Comparison of ENCODE assay signal across 15 cellular contexts in the genomic region with DNA sequence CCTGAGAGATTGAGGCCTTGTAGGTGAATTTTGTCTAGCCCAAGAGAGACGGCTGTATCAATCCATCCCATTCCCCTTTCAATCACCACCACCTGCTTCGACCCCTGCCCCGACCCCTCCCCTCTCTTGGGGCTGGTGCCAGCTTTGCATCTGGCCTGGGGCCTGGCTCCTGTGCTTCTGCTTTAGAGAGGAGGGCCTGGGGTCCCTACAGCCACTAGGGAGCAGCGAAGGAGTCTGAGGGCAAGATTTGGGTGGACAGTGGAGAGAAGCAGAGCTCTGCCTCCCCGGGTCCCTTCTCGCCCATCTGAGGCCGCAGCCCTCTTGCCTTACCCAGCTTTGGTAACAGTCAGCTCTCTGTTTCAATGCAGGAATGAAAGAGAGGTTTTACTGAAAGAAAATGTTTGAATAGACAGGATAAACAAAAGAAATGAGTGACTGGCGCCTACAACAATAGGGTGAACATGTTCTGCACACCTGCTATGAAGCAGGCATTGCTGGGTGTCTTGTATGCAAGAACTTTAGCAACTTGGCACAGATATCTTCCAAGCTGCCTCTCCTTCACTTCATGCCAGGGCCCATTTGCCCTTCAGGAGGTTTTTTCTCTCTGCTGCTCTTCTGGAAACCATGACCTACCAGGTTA. TPM values are rescaled to one million over a fixed set of nuclear protein-coding genes. Genes with fewer than 3 reads are reported as not detected.
DNase-seq lines count a peak whose midpoint lies in the region; ATAC-seq and TF ChIP-seq lines count a peak whose summit lies in the region.
"Had no signal": no experiment of that assay in that cellular context is flagged by ENCODE, and none has a peak within 500 bp of the region (broad histone marks: within the 10 kb centered on the region; RNA-seq: fewer than 3 reads in every experiment).

No MANE protein-coding gene starts in this region.

- CTCF ChIA-PET in SK-N-SH (lab: Yijun Ruan, JAX), result interaction anchor here (1.7 kb wide), 1 partner anchor 171 kb away, joined by 4 read pairs; no protein-coding TSS in a partner anchor

- no peaks in the 10 kb centered on the region for H3K79me2 ChIP-seq in SK-N-SH (ENCODE audit: insufficient read depth)

- no peak overlapping the region for H3K4me3 Mint-ChIP-seq in dendritic cell treated with granulocyte-macrophage colony-stimulating factor and Interleukin-4, amounts not matched to agents 40 ng/mL and 50 ng/mL, for 4 days
- H3K4me3 Mint-ChIP-seq: CD4-positive, alpha-beta memory T cell; T-helper 1 cell treated with Interleukin-12 subunit alpha and Interleukin-12 subunit beta and Interleukin-4 antibody, amounts not matched to agents 30 μg/mL and 1 μg/mL, for 36 hours had no signal

- H3K27ac ChIP-seq in SK-N-SH (ENCODE audit: low read depth in 2 of 2, low read length in 1 of 2), result no peak overlapping the region

- no peaks in the 10 kb centered on the region for H3K4me1 ChIP-seq in SK-N-SH (ENCODE audit: control insufficient read depth in 1 of 2, insufficient read depth in 2 of 2, low read depth in 1 of 2, low read length in 1 of 2)

- no peak for ATAC-seq in SK-N-SH treated with all-trans-retinoic acid at 6 μM for 48 hours
- ATAC-seq in GM18909 (IDR thresholded peaks at IDR 0.05; ENCODE audit: poor library complexity, unreplicated experiment), result no peak
- ATAC-seq: HCT116 had no signal

- intact Hi-C loops in dendritic cell treated with granulocyte-macrophage colony-stimulating factor and Interleukin-4, amounts not matched to agents 40 ng/mL and 50 ng/mL, for 4 days (cut with micrococcal nuclease), result no loop called here

- peak overlapping the region; percentile 78 for H3K27ac Mint-ChIP-seq in dendritic cell treated with granulocyte-macrophage colony-stimulating factor and Interleukin-4, amounts not matched to agents 40 ng/mL and 50 ng/mL, for 4 days
- H3K27ac Mint-ChIP-seq: T-helper 1 cell treated with Interleukin-12 subunit alpha and Interleukin-12 subunit beta and Interleukin-4 antibody, amounts not matched to agents 30 μg/mL and 1 μg/mL, for 36 hours had no signal

- no peaks in the 10 kb centered on the region for H3K9me2 ChIP-seq in SK-N-SH

- DNase-seq in SK-N-SH, result peak; percentile 38
- peak; percentile 29 for DNase-seq in NCI-H146 (lab: John Stamatoyannopoulos, UW)
- no peak for DNase-seq in H4 (ENCODE audit: low spot score)
- no peak for DNase-seq in COLO829 (ENCODE audit: low spot score)
- DNase-seq: ACHN; CD4-positive, alpha-beta memory T cell; IMR-90; NCI-H1694 treated with DMSO at 0.1 percent for 48 hours; NCI-H2171 treated with DMSO at 0.1 percent for 48 hours; NCI-H524 had no signal

- no peaks in the 10 kb centered on the region for H3K27me3 Mint-ChIP-seq in dendritic cell treated with granulocyte-macrophage colony-stimulating factor and Interleukin-4, amounts not matched to agents 40 ng/mL and 50 ng/mL, for 4 days

- peaks cover 23% of the 10 kb centered on the region for H3K4me1 Mint-ChIP-seq in dendritic cell treated with granulocyte-macrophage colony-stimulating factor and Interleukin-4, amounts not matched to agents 40 ng/mL and 50 ng/mL, for 4 days (ENCODE audit: low read depth)
- H3K4me1 Mint-ChIP-seq: CD4-positive, alpha-beta memory T cell had no signal

- 67% methylated on average over 7 of the region's 8 CpGs for WGBS in SK-N-SH (ENCODE audit: low lambda C conversion rate)

- H3K36me3 ChIP-seq in SK-N-SH (replicated peaks in 1 of 2; ENCODE audit: control insufficient read depth in 1 of 2, insufficient read depth in 2 of 2, low read length in 1 of 2), result no peaks in the 10 kb centered on the region

- H3K36me3 Mint-ChIP-seq in dendritic cell treated with granulocyte-macrophage colony-stimulating factor and Interleukin-4, amounts not matched to agents 40 ng/mL and 50 ng/mL, for 4 days (ENCODE audit: low read depth), result no peaks in the 10 kb centered on the region
- H3K36me3 Mint-ChIP-seq: CD4-positive, alpha-beta memory T cell had no signal

- no peaks in the 10 kb centered on the region for H3F3A ChIP-seq in SK-N-SH (replicated peaks; ENCODE audit: insufficient read depth)

- H3K9ac ChIP-seq in SK-N-SH, result no peak overlapping the region

- no peaks in the 10 kb centered on the region for H3K27me3 ChIP-seq in SK-N-SH (ENCODE audit: insufficient read depth)

- no peak for TF ChIP-seq EP300 in SK-N-SH (IDR thresholded peaks at IDR 0.05; ENCODE audit: borderline replicate concordance in 1 of 2, low read depth in 1 of 2, low read length in 1 of 2)

- H4K20me1 ChIP-seq in SK-N-SH (ENCODE audit: insufficient read depth), result no peaks in the 10 kb centered on the region

- TF ChIP-seq CTCF in SK-N-SH (IDR thresholded peaks at IDR 0.05), result no peak

- no peak for TF ChIP-seq RAD21 in SK-N-SH (IDR thresholded peaks at IDR 0.05; ENCODE audit: low read length)

- H3K9me3 Mint-ChIP-seq in dendritic cell treated with granulocyte-macrophage colony-stimulating factor and Interleukin-4, amounts not matched to agents 40 ng/mL and 50 ng/mL, for 4 days, result no peaks in the 10 kb centered on the region
- H3K9me3 Mint-ChIP-seq: CD4-positive, alpha-beta memory T cell; T-helper 1 cell treated with Interleukin-12 subunit alpha and Interleukin-12 subunit beta and Interleukin-4 antibody, amounts not matched to agents 30 μg/mL and 1 μg/mL, for 36 hours had no signal

- no peak overlapping the region for H3K4me2 ChIP-seq in SK-N-SH

- POLR2A ChIA-PET in SK-N-SH (lab: Yijun Ruan, JAX), result no interaction called here

- no peaks in the 10 kb centered on the region for H3K9me3 ChIP-seq in SK-N-SH

- H2AFZ ChIP-seq in SK-N-SH (ENCODE audit: low read depth), result no peak overlapping the region

- H3K4me3 ChIP-seq in SK-N-SH (ENCODE audit: low read depth in 2 of 2, low read length in 1 of 2), result no peak overlapping the region

TF ChIP-seq in SK-N-SH, 30 proteins besides CTCF, POLR2A, EP300 and RAD21 (continues in another document):
- TF ChIP-seq, protein P1, sequence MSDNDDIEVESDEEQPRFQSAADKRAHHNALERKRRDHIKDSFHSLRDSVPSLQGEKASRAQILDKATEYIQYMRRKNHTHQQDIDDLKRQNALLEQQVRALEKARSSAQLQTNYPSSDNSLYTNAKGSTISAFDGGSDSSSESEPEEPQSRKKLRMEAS (IDR thresholded peaks at IDR 0.05; ENCODE audit: low read depth), result no peak
- no peak for TF ChIP-seq FOSL2 (IDR thresholded peaks at IDR 0.05; ENCODE audit: borderline replicate concordance, low read depth)
- no peak for TF ChIP-seq ELF1 (IDR thresholded peaks at IDR 0.05)
- TF ChIP-seq RXRA (IDR thresholded peaks at IDR 0.05; ENCODE audit: borderline replicate concordance, low read depth), result no peak

TF ChIP-seq in SK-N-SH treated with all-trans-retinoic acid at 6 μM for 48 hours, 23 proteins besides CTCF, POLR2A, EP300 and RAD21 (continues in another document):
- TF ChIP-seq ZFP30 (CRISPR knock-in tag; IDR thresholded peaks at IDR 0.05), result no peak
- TF ChIP-seq SNAI2 (CRISPR knock-in tag; IDR thresholded peaks at IDR 0.05), result no peak
- TF ChIP-seq ZNF8 (CRISPR knock-in tag; IDR thresholded peaks at IDR 0.05), result no peak
- TF ChIP-seq ISL1 (CRISPR knock-in tag; IDR thresholded peaks at IDR 0.05), result no peak
- no peak for TF ChIP-seq BACH2 (CRISPR knock-in tag; IDR thresholded peaks at IDR 0.05; ENCODE audit: borderline replicate concordance)
- no peak for TF ChIP-seq ZFP3 (CRISPR knock-in tag; IDR thresholded peaks at IDR 0.05)
- TF ChIP-seq OSR1 (CRISPR knock-in tag; IDR thresholded peaks at IDR 0.05), result no peak
- no peak for TF ChIP-seq PPARA (CRISPR knock-in tag; IDR thresholded peaks at IDR 0.05; ENCODE audit: borderline replicate concordance)
- no peak for TF ChIP-seq ZNF565 (CRISPR knock-in tag; conservative IDR thresholded peaks at IDR 0.05; ENCODE audit: low read depth)
- TF ChIP-seq, protein P2, sequence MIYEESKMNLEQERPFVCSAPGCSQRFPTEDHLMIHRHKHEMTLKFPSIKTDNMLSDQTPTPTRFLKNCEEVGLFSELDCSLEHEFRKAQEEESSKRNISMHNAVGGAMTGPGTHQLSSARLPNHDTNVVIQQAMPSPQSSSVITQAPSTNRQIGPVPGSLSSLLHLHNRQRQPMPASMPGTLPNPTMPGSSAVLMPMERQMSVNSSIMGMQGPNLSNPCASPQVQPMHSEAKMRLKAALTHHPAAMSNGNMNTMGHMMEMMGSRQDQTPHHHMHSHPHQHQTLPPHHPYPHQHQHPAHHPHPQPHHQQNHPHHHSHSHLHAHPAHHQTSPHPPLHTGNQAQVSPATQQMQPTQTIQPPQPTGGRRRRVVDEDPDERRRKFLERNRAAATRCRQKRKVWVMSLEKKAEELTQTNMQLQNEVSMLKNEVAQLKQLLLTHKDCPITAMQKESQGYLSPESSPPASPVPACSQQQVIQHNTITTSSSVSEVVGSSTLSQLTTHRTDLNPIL (CRISPR knock-in tag; IDR thresholded peaks at IDR 0.05; ENCODE audit: low read depth), result no peak
- TF ChIP-seq CSDC2 (CRISPR knock-in tag; IDR thresholded peaks at IDR 0.05), result no peak

RNA-seq across cellular contexts. Expression of a gene that starts 57.4 kb away (rescaled TPM):
- polyA plus RNA-seq in SK-N-SH (2012; rRNA removed), result 3.5 and 4.4 TPM in 2 replicates
- polyA plus RNA-seq in SK-N-SH (2012; cell fraction: cytosol; rRNA removed), result 2.2 and 2.6 TPM in 2 replicates
- 4.6 and 6.1 TPM in 2 replicates for polyA plus RNA-seq in SK-N-SH (2012; cell fraction: nucleus; rRNA removed)
- 1.3 and 2.2 TPM in 2 replicates for total RNA-seq in H4 (2014; rRNA removed; shearing (Covaris generic))
- total RNA-seq: IMR-90 had no signal
- polyA plus RNA-seq: CD4-positive, alpha-beta memory T cell; IMR-90 had no signal

RNA-seq across cellular contexts. Expression of a gene that starts 57.5 kb away (rescaled TPM):
- 16.6 and 23.3 TPM in 2 replicates for polyA plus RNA-seq in SK-N-SH (2012; rRNA removed)
- 19.0 and 20.2 TPM in 2 replicates for polyA plus RNA-seq in SK-N-SH (2012; cell fraction: cytosol; rRNA removed)
- 44.9 and 65.6 TPM in 2 replicates for polyA plus RNA-seq in SK-N-SH (2012; cell fraction: nucleus; rRNA removed)
- total RNA-seq in H4 (2014; rRNA removed; shearing (Covaris generic)), result 158 and 160 TPM in 2 replicates

Comparison
In these comparisons a context has a peak if more than half of its experiments do, and no peak if none do; other contexts are left out.
1. DNase-seq: peak in SK-N-SH (single experiment) and NCI-H146 (single experiment); none in H4 (single experiment) and COLO829 (single experiment).